In the genomic region with DNA sequence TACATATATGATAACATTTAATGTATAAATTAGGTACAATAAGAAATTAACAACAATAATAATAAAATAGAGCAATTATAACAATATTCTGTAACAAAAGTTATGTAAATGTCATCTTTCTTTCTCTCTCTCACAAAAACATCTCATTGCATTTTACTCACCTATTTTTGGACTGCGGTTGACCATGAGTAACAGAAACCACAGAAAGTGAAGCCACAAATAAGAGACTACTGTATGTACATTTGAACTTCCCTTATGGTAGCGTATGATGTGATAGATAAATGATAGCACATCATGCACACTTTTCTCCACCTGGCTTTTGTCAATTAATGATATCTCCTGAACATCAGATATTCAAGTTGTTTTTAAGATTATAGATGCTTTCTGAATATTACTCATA, we compare ENCODE assay signal across 8 cellular contexts.
DNase-seq lines count a peak whose midpoint lies in the region; ATAC-seq, FAIRE-seq and TF ChIP-seq lines count a peak whose summit lies in the region.

No MANE protein-coding gene starts in this region.

- DNase-seq in activated T-cell treated with anti-CD3 and anti-CD28 coated beads, Interleukin-2, amount 50 U/mL, for 4 hours = no peak
- no peak for DNase-seq in activated T-cell treated with anti-CD3 and anti-CD28 coated beads, Interleukin-2, amount 50 U/mL, for 48 hours
- DNase-seq in MV-4-11 (lab: John Stamatoyannopoulos, UW) (peak; percentile 88), small intestine (peak; percentile 35), cerebellar cortex (ENCODE audit: low spot score) (no peak), dorsolateral prefrontal cortex (no peak)
- DNase-seq in effector CD8-positive, alpha-beta T cell (lab: John Stamatoyannopoulos, UW) = no peak

- H3K4me1 Mint-ChIP-seq in activated T-cell treated with anti-CD3 and anti-CD28 coated beads, Interleukin-2, amount 50 U/mL, for 4 hours (ENCODE audit: low read depth) = peaks cover 10% of the 10 kb centered on the region

- no peak overlapping the region for H3K4me3 Mint-ChIP-seq in activated T-cell treated with anti-CD3 and anti-CD28 coated beads, Interleukin-2, amount 50 U/mL, for 4 hours

- intact Hi-C loops in dorsolateral prefrontal cortex (cut with DNase I) = no loop called here

- H3K36me3 Mint-ChIP-seq in activated T-cell treated with anti-CD3 and anti-CD28 coated beads, Interleukin-2, amount 50 U/mL, for 4 hours (ENCODE audit: insufficient read depth) = no peaks in the 10 kb centered on the region

- no peaks in the 10 kb centered on the region for H3K4me1 ChIP-seq in small intestine (ENCODE audit: control insufficient read depth in 2 of 2, insufficient read depth in 1 of 2, low read depth in 1 of 2, low read length in 1 of 2)

- H3K4me3 ChIP-seq in small intestine (ENCODE audit: low read depth in 1 of 2, low read length in 2 of 2) (no peak overlapping the region), dorsolateral prefrontal cortex (no peak overlapping the region)

- H3K27ac ChIP-seq in small intestine (ENCODE audit: low read depth in 1 of 2, low read length in 1 of 2) = no peak overlapping the region
- H3K27ac ChIP-seq in dorsolateral prefrontal cortex = no peak overlapping the region

- H3K27me3 ChIP-seq in small intestine (ENCODE audit: control insufficient read depth in 2 of 2, insufficient read depth in 2 of 2, low read length in 2 of 2) (no peaks in the 10 kb centered on the region), dorsolateral prefrontal cortex (no peaks in the 10 kb centered on the region)

- H3K27me3 Mint-ChIP-seq in activated T-cell treated with anti-CD3 and anti-CD28 coated beads, Interleukin-2, amount 50 U/mL, for 4 hours (ENCODE audit: low read depth) = no peaks in the 10 kb centered on the region

- no peaks in the 10 kb centered on the region for H3K36me3 ChIP-seq in small intestine (ENCODE audit: control insufficient read depth in 2 of 2, insufficient read depth in 2 of 2, low read length in 2 of 2)

- WGBS in small intestine, 3 donors = 69 to 84% (median 74%) methylated on average over 2 of the region's 2 CpGs

- peak; percentile 55 for FAIRE-seq in small intestine (lab: Jason Lieb, UNC)

- TF ChIP-seq CTCF in dorsolateral prefrontal cortex (IDR thresholded peaks at IDR 0.05 in 54 of 56, conservative IDR thresholded peaks at IDR 0.05 in 2 of 56; ENCODE audit: low read depth in 1 of 56, partially characterized antibody in 56 of 56) = no peak

- peak; percentile 95 to 99 for ATAC-seq in activated T-cell treated with anti-CD3 and anti-CD28 coated beads, Interleukin-2, amount 50 U/mL, for 4 hours
- peak; percentile 100 for ATAC-seq in HG02852 (IDR thresholded peaks at IDR 0.05; ENCODE audit: unreplicated experiment)

- no peaks in the 10 kb centered on the region for H3K9me3 Mint-ChIP-seq in activated T-cell treated with anti-CD3 and anti-CD28 coated beads, Interleukin-2, amount 50 U/mL, for 4 hours

- no peaks in the 10 kb centered on the region for H3K9me3 ChIP-seq in small intestine (ENCODE audit: control insufficient read depth, low read depth)

Comparison
In these comparisons a context has a peak if more than half of its experiments do, and no peak if none do; other contexts are left out.
1. DNase-seq: peak in MV-4-11 (single experiment) and small intestine (single experiment); none in activated T-cell treated with anti-CD3 and anti-CD28 coated beads, Interleukin-2, amount 50 U/mL, for 4 hours (single experiment), activated T-cell treated with anti-CD3 and anti-CD28 coated beads, Interleukin-2, amount 50 U/mL, for 48 hours (0 of 2), cerebellar cortex (single experiment), dorsolateral prefrontal cortex (0 of 10) and effector CD8-positive, alpha-beta T cell (single experiment).